In the genomic region with DNA sequence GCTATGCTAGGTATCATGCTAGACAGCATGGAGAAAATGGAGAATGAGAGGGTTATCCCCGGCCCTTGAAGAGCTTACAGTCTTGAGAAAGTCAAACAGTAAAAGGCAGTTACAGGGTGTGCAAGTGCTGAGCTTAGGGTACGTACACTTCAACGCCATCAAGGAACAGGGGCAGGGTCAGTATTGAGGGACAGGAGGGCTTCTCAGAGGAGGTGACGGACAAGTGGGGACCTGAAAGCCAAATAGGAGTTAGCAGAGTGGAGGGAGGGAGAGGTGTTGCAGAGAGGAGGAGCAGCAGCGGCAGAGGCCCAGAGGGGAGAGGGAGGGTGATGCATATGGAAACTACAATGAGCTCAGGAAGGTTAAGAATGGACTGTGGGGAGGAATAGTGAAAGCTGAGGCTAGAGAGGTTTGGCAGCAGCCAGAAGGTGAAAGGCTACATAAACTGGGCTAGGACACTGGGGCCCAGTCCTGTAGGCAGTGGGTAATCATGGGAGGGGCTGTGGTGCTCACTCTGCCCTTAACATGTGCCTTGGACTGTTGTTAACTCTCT, we compare ENCODE assay signal across 17 cellular contexts.
DNase-seq lines count a peak whose midpoint lies in the region; ATAC-seq, FAIRE-seq and TF ChIP-seq lines count a peak whose summit lies in the region.
"Had no signal": no experiment of that assay in that cellular context is flagged by ENCODE, and none has a peak within 500 bp of the region (broad histone marks: within the 10 kb centered on the region; RNA-seq: fewer than 3 reads in every experiment).

No MANE protein-coding gene starts in this region.

- TF ChIP-seq CTCF in mesothelial cell of epicardium (IDR thresholded peaks at IDR 0.05; ENCODE audit: unreplicated experiment), result no peak
- TF ChIP-seq CTCF in foreskin keratinocyte (conservative IDR thresholded peaks at IDR 0.05), result no peak

- H3K27ac Mint-ChIP-seq in mesothelial cell of epicardium, result no peak overlapping the region
- H3K27ac Mint-ChIP-seq: activated naive CD4-positive, alpha-beta T cell treated with anti-CD3 and anti-CD28 coated beads, Interleukin-2, amount 50 U/mL, for 72 hours had no signal

- no peak for TF ChIP-seq POLR2A in H54 (IDR thresholded peaks at IDR 0.05; ENCODE audit: low read depth, low read length)

- ATAC-seq in GM18867 (IDR thresholded peaks at IDR 0.05; ENCODE audit: unreplicated experiment) (peak; percentile 73), GM21717 (IDR thresholded peaks at IDR 0.05; ENCODE audit: unreplicated experiment) (peak; percentile 83), HG03095 (IDR thresholded peaks at IDR 0.05; ENCODE audit: unreplicated experiment) (peak; percentile 60), foreskin keratinocyte (no peak)
- ATAC-seq: activated naive CD4-positive, alpha-beta T cell treated with anti-CD3 and anti-CD28 coated beads, Interleukin-2, amount 50 U/mL, for 72 hours; gastroesophageal sphincter had no signal

- H3K4me1 ChIP-seq in foreskin keratinocyte, result no peaks in the 10 kb centered on the region

- no peaks in the 10 kb centered on the region for H3K9me3 Mint-ChIP-seq in mesothelial cell of epicardium
- H3K9me3 Mint-ChIP-seq: activated naive CD4-positive, alpha-beta T cell treated with anti-CD3 and anti-CD28 coated beads, Interleukin-2, amount 50 U/mL, for 72 hours had no signal

- H3K27me3 Mint-ChIP-seq in mesothelial cell of epicardium (ENCODE audit: low read depth), result peaks cover 44% of the 10 kb centered on the region

- no peak overlapping the region for H3K4me3 Mint-ChIP-seq in mesothelial cell of epicardium

- no peaks in the 10 kb centered on the region for H3K36me3 Mint-ChIP-seq in mesothelial cell of epicardium
- H3K36me3 Mint-ChIP-seq: activated naive CD4-positive, alpha-beta T cell treated with anti-CD3 and anti-CD28 coated beads, Interleukin-2, amount 50 U/mL, for 72 hours had no signal

- peak; percentile 45 for DNase-seq in iPS-NIHi11 (ENCODE audit: low spot score)
- no peak for DNase-seq in mesothelial cell of epicardium (ENCODE audit: low spot score in 2 of 2, unreplicated experiment in 2 of 2)
- no peak for DNase-seq in foreskin keratinocyte
- DNase-seq in effector CD8-positive, alpha-beta T cell (lab: John Stamatoyannopoulos, UW), result no peak
- DNase-seq in H54 (ENCODE audit: insufficient read length, low spot score), result no peak
- DNase-seq: activated CD8-positive, alpha-beta memory T cell treated with anti-CD3 and anti-CD28 coated beads, Interleukin-2, amount 50 U/mL, for 4 hours; central memory CD4-positive, alpha-beta T cell; DMS79; NCI-H2107 had no signal

- H3K27ac ChIP-seq in foreskin keratinocyte, result no peak overlapping the region
- H3K27ac ChIP-seq: BLaER1 treated with 17β-estradiol and CSF1 and Interleukin-3, amounts not matched to agents 10 nM and 100 nM; gastroesophageal sphincter had no signal

- peaks cover 8% of the 10 kb centered on the region for H3K4me1 Mint-ChIP-seq in mesothelial cell of epicardium

- peaks cover 17% of the 10 kb centered on the region for H3K27me3 ChIP-seq in foreskin keratinocyte
- H3K27me3 ChIP-seq: BLaER1 treated with 17β-estradiol and CSF1 and Interleukin-3, amounts not matched to agents 10 nM and 100 nM; gastroesophageal sphincter had no signal

- FAIRE-seq in H54 (lab: Jason Lieb, UNC), result no peak
- FAIRE-seq: endometrium, islet of Langerhans had no signal
